In the genomic region with DNA sequence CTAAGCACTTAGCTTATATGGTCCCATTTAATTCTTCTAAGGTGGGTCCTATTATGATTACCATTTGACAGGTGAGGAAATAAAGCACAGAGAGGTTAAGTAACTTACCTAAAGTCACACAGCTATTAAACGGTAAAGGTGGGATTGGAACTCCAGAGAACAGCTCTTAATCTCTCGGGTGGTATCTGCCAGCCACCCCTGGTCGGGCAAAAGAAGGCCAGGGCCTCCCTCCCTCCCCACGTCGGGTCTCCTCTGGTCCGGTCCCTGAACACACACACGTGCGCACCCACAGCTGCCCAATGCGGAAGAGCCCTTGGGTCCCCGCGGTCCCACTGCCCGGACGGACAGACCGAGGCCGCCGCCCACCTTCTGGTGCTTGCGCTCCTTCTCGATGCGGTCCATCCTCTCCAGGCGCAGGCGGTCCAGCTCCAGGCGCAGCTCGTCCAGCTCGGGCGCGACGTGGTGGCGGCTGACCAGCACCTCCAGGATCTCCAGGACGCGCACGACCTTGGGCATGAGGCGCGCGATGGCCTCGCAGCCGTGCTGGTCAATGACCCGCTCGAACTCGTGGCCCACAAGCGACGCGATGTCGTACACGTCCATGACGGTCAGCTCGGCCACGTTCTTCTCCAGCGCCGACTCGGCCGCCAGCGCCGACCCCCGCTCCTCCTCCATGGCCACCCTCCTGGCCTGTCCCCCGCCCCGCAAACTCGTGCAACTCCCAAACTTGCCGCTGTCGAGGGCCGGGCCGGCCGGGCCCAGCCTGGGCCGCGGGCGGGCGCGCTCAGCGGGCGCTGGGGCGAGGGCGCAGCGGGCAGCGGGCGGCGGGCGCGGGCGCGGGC, we compare ENCODE assay signal across 1 cellular context.
TF ChIP-seq lines count a peak whose summit lies in the region.

No MANE protein-coding gene starts in this region.

TF ChIP-seq in K562, 482 proteins besides CTCF, POLR2A, EP300 and RAD21 (continued from another document and continues in another):
- peak; percentile 96 for TF ChIP-seq MGA (IDR thresholded peaks at IDR 0.05)
- no peak for TF ChIP-seq TGIF2 (CRISPR knock-in tag; IDR thresholded peaks at IDR 0.05)
- TF ChIP-seq CHD2 (IDR thresholded peaks at IDR 0.05; ENCODE audit: low read depth, low read length): no peak
- TF ChIP-seq RFX7 (CRISPR knock-in tag; IDR thresholded peaks at IDR 0.05): no peak
- TF ChIP-seq CHD4 (IDR thresholded peaks at IDR 0.05; ENCODE audit: insufficient read depth, insufficient replicate concordance, low read depth, low read length, poor library complexity, severe bottlenecking): peak; percentile 68
- peak; percentile 44 to 56 for TF ChIP-seq MAZ (CRISPR knock-in tag; conservative IDR thresholded peaks at IDR 0.05 in 1 of 2, IDR thresholded peaks at IDR 0.05 in 1 of 2)
- TF ChIP-seq ZNF253 (CRISPR knock-in tag; conservative IDR thresholded peaks at IDR 0.05): no peak
- no peak for TF ChIP-seq COPS2 (conservative IDR thresholded peaks at IDR 0.05)
- TF ChIP-seq SLC30A9 (CRISPR knock-in tag; IDR thresholded peaks at IDR 0.05): no peak
- no peak for TF ChIP-seq MBD1 (CRISPR knock-in tag; IDR thresholded peaks at IDR 0.05)
- no peak for TF ChIP-seq ATF1 (CRISPR knock-in tag; IDR thresholded peaks at IDR 0.05)
- peak; percentile 61 for TF ChIP-seq ATF1 (tag; IDR thresholded peaks at IDR 0.05)
- no peak for TF ChIP-seq HSF4 (CRISPR knock-in tag; IDR thresholded peaks at IDR 0.05; ENCODE audit: borderline replicate concordance)
- TF ChIP-seq ZNF274 (IDR thresholded peaks at IDR 0.05; ENCODE audit: borderline replicate concordance, low read depth, low read length): no peak
- no peak for TF ChIP-seq HBP1 (CRISPR knock-in tag; IDR thresholded peaks at IDR 0.05)
- TF ChIP-seq HDAC6 (IDR thresholded peaks at IDR 0.05; ENCODE audit: low read depth, low read length): no peak
- no peak for TF ChIP-seq PCBP2 (IDR thresholded peaks at IDR 0.05; ENCODE audit: low read depth, low read length, poor library complexity, severe bottlenecking)
- peak; percentile 66; the same call in 1 of the 2 replicates for TF ChIP-seq FOXP4 (CRISPR knock-in tag; IDR thresholded peaks at IDR 0.05; ENCODE audit: borderline replicate concordance)
- TF ChIP-seq GTF2B (IDR thresholded peaks at IDR 0.05; ENCODE audit: extremely low read depth, insufficient read length): no peak
- TF ChIP-seq CTBP1 (IDR thresholded peaks at IDR 0.05; ENCODE audit: borderline replicate concordance): peak; percentile 60
- TF ChIP-seq, protein P1, sequence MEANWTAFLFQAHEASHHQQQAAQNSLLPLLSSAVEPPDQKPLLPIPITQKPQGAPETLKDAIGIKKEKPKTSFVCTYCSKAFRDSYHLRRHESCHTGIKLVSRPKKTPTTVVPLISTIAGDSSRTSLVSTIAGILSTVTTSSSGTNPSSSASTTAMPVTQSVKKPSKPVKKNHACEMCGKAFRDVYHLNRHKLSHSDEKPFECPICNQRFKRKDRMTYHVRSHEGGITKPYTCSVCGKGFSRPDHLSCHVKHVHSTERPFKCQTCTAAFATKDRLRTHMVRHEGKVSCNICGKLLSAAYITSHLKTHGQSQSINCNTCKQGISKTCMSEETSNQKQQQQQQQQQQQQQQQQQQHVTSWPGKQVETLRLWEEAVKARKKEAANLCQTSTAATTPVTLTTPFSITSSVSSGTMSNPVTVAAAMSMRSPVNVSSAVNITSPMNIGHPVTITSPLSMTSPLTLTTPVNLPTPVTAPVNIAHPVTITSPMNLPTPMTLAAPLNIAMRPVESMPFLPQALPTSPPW (CRISPR knock-in tag; IDR thresholded peaks at IDR 0.05): no peak
- TF ChIP-seq SP1 (CRISPR knock-in tag; IDR thresholded peaks at IDR 0.05): peak; percentile 28; the same call in 1 of the 2 replicates
- TF ChIP-seq TEAD4 (IDR thresholded peaks at IDR 0.05; ENCODE audit: low read length): no peak
- 0 out of 2 replicates have a peak, but pooled peaks have one; percentile 23 for TF ChIP-seq TEAD4 (CRISPR knock-in tag; IDR thresholded peaks at IDR 0.05; ENCODE audit: borderline replicate concordance)
- TF ChIP-seq HDAC1 (IDR thresholded peaks at IDR 0.05): peak; percentile 70 to 71; a peak in 2 of 4 replicates
- peak; percentile 76; the same call in 1 of the 2 replicates for TF ChIP-seq ZNF740 (CRISPR knock-in tag; IDR thresholded peaks at IDR 0.05)
- no peak for TF ChIP-seq ZNF740 (tag; IDR thresholded peaks at IDR 0.05)
- no peak for TF ChIP-seq NFIX (CRISPR knock-in tag; IDR thresholded peaks at IDR 0.05; ENCODE audit: low read depth)
- TF ChIP-seq ZNF696 (CRISPR knock-in tag; conservative IDR thresholded peaks at IDR 0.05): no peak
- no peak for TF ChIP-seq KDM2B (CRISPR knock-in tag; IDR thresholded peaks at IDR 0.05)
- TF ChIP-seq MIER1 (IDR thresholded peaks at IDR 0.05; ENCODE audit: low read depth): no peak
- peak; percentile 77; the same call in 1 of the 2 replicates for TF ChIP-seq FOXK1 (CRISPR knock-in tag; IDR thresholded peaks at IDR 0.05; ENCODE audit: borderline replicate concordance)
- 0 out of 2 replicates have a peak, but pooled peaks have one; percentile 16 for TF ChIP-seq ZNF583 (CRISPR knock-in tag; IDR thresholded peaks at IDR 0.05)
- no peak for TF ChIP-seq GTF2E2 (tag; IDR thresholded peaks at IDR 0.05)
- TF ChIP-seq ZKSCAN1 (IDR thresholded peaks at IDR 0.05; ENCODE audit: low read depth, low read length): no peak
- TF ChIP-seq POLR2G (IDR thresholded peaks at IDR 0.05; ENCODE audit: low read depth, low read length): peak; percentile 79
- peak; percentile 82 for TF ChIP-seq ZFX (CRISPR knock-in tag; IDR thresholded peaks at IDR 0.05)
- no peak for TF ChIP-seq TCFL5 (CRISPR knock-in tag; conservative IDR thresholded peaks at IDR 0.05)
